ENCODE assay signal across 8 cellular contexts in genomic region chr10:73848821-73849489, GRCh38. TPM values are rescaled to one million over a fixed set of nuclear protein-coding genes. Genes with fewer than 3 reads are reported as not detected.
DNase-seq lines count a peak whose midpoint lies in the region; ATAC-seq and TF ChIP-seq lines count a peak whose summit lies in the region.

No MANE protein-coding gene starts in this region.

- peak; percentile 96 for ATAC-seq in HG03442 (IDR thresholded peaks at IDR 0.05; ENCODE audit: unreplicated experiment)
- ATAC-seq in effector memory CD8-positive, alpha-beta T cell (replicated peaks) = peak; percentile 99

- intact Hi-C loops in CD14-positive monocyte (cut with micrococcal nuclease) = loop anchor here (1.0 to 10.0 kb wide), 4 partner anchors 30 to 236 kb away; no protein-coding TSS in a partner anchor

- no peaks in the 10 kb centered on the region for H3K27me3 Mint-ChIP-seq in CD14-positive monocyte (ENCODE audit: low read depth in 3 of 3)
- H3K27me3 Mint-ChIP-seq in effector memory CD8-positive, alpha-beta T cell = no peaks in the 10 kb centered on the region
- H3K27me3 Mint-ChIP-seq in mesothelial cell of epicardium (ENCODE audit: low read depth) = no peaks in the 10 kb centered on the region

- peaks cover 0 to 2% (median 0%) of the 10 kb centered on the region in 7 donors for H3K9me3 Mint-ChIP-seq in CD14-positive monocyte
- no peaks in the 10 kb centered on the region for H3K9me3 Mint-ChIP-seq in effector memory CD8-positive, alpha-beta T cell
- no peaks in the 10 kb centered on the region for H3K9me3 Mint-ChIP-seq in mesothelial cell of epicardium

- H3K4me3 Mint-ChIP-seq in CD14-positive monocyte (peak overlapping the region in 1 of 2 donors; percentile 61), mesothelial cell of epicardium (no peak overlapping the region)
- H3K4me3 Mint-ChIP-seq in effector memory CD8-positive, alpha-beta T cell = peak overlapping the region; percentile 56 to 70

- TF ChIP-seq CTCF in CD14-positive monocyte (IDR thresholded peaks at IDR 0.05) (peak; percentile 98), mesothelial cell of epicardium (IDR thresholded peaks at IDR 0.05; ENCODE audit: unreplicated experiment) (peak; percentile 98)

- DNase-seq in CD14-positive monocyte (ENCODE audit: low spot score) (peak; percentile 92), GM19240 (ENCODE audit: insufficient read length, low spot score) (peak; percentile 97), NK-92 (lab: John Stamatoyannopoulos, UW; ENCODE audit: unreplicated experiment) (peak; percentile 54), mesothelial cell of epicardium (ENCODE audit: low spot score in 2 of 2, unreplicated experiment in 2 of 2) (peak; percentile 58 to 92)
- DNase-seq in activated CD8-positive, alpha-beta memory T cell treated with anti-CD3 and anti-CD28 coated beads for 4 hours (ENCODE audit: low read depth in 2 of 2) = peak; percentile 80 to 85
- peak; percentile 95 to 97 (median 95) for DNase-seq in effector memory CD8-positive, alpha-beta T cell
- DNase-seq in stimulated activated CD8-positive, alpha-beta memory T cell treated with anti-CD3 and anti-CD28 coated beads, Interleukin-15, amount 100 ng/mL, for 48 hours (ENCODE audit: low read depth in 2 of 2) = peak; percentile 70 to 82

- H3K4me1 Mint-ChIP-seq in CD14-positive monocyte (peaks cover 20% of the 10 kb centered on the region), mesothelial cell of epicardium (peaks cover 5% of the 10 kb centered on the region)
- peaks cover 23 to 24% of the 10 kb centered on the region in 2 donors for H3K4me1 Mint-ChIP-seq in effector memory CD8-positive, alpha-beta T cell (ENCODE audit: low read depth in 2 of 2)

- H3K27ac Mint-ChIP-seq in CD14-positive monocyte = peak overlapping the region; percentile 77 to 95 (median 88)
- peak overlapping the region; percentile 84 to 89 for H3K27ac Mint-ChIP-seq in effector memory CD8-positive, alpha-beta T cell
- no peak overlapping the region for H3K27ac Mint-ChIP-seq in mesothelial cell of epicardium

- peaks cover 74 to 89% of the 10 kb centered on the region in 2 donors for H3K36me3 Mint-ChIP-seq in CD14-positive monocyte
- peaks cover 53% of the 10 kb centered on the region for H3K36me3 Mint-ChIP-seq in effector memory CD8-positive, alpha-beta T cell (ENCODE audit: insufficient read depth)
- peaks cover 27% of the 10 kb centered on the region for H3K36me3 Mint-ChIP-seq in mesothelial cell of epicardium

RNA-seq across cellular contexts. Expression of gene CAMK2G, which starts 25.4 kb away (rescaled TPM):
- polyA plus RNA-seq in CD14-positive monocyte = 1 to 10 TPM; 1.7 to 3.0 TPM
- total RNA-seq in mesothelial cell of epicardium = 27.3 to 28.3 TPM (median 27.8 TPM) in 3 replicates

RNA-seq across cellular contexts. Expression of gene NDST2, which starts 37.6 kb away (rescaled TPM):
- polyA plus RNA-seq in CD14-positive monocyte = 10 to 100 TPM; 22.7 to 25.6 TPM
- 37.2 to 40.8 TPM (median 38.7 TPM) in 3 replicates for total RNA-seq in mesothelial cell of epicardium

Comparison
In these comparisons a context has a peak if more than half of its experiments do, and no peak if none do; other contexts are left out.
1. Peak in every context shown above with its lines: DNase-seq and ATAC-seq.